ENCODE assay signal across 8 cellular contexts in the genomic region with DNA sequence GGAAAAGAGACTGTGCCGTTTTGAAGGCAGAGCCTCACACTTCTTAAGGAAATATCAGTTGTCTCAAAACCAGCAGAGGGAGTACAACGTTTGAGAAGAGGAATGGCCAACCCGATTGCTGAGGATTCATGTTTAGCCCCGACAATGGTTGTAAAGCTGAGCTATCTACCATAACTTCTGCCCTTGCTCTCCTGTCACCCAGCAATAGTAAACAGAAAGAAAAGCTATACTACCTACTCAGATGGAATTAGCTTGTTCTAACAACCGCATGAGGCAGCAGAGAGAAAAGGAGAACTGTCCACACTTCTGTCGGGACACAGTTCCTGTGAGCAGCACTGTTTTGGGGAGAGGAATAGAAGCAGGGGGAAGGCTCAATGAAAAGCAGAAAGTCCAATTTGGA.
DNase-seq lines count a peak whose midpoint lies in the region; TF ChIP-seq lines count a peak whose summit lies in the region.

No MANE protein-coding gene starts in this region.

- DNase-seq in activated CD4-positive, alpha-beta T cell treated with anti-CD3 and anti-CD28 coated beads, Interleukin-2, amount 10 ng/mL, durations not matched to agents 24 days and 14 days: peak; percentile 71
- no peak for DNase-seq in activated CD4-positive, alpha-beta T cell treated with anti-CD3 and anti-CD28 coated beads, Interleukin-2, amount 50 U/mL, for 48 hours
- DNase-seq in SK-MEL-5 (ENCODE audit: low read depth, low spot score): peak; percentile 53
- no peak for DNase-seq in endothelial cell (ENCODE audit: low spot score)
- DNase-seq in putamen (ENCODE audit: low spot score): no peak
- DNase-seq in activated CD8-positive, alpha-beta memory T cell treated with anti-CD3 and anti-CD28 coated beads, Interleukin-2, amount 50 U/mL, for 48 hours: no peak
- no peak for DNase-seq in cerebellar nuclear complex (lab: John Stamatoyannopoulos, UW)

- peak overlapping the region; percentile 2 to 29 for H3K4me3 ChIP-seq in mucosa of rectum (ENCODE audit: low read length in 2 of 2)

- peak; percentile 24 for TF ChIP-seq CTCF in endothelial cell (IDR thresholded peaks at IDR 0.05; ENCODE audit: unreplicated experiment)

- peaks cover 38% of the 10 kb centered on the region for H3K4me1 Mint-ChIP-seq in activated CD4-positive, alpha-beta T cell treated with anti-CD3 and anti-CD28 coated beads, Interleukin-2, amount 10 ng/mL, durations not matched to agents 24 days and 14 days
- H3K4me1 Mint-ChIP-seq in endothelial cell (ENCODE audit: unreplicated experiment): peaks cover 35% of the 10 kb centered on the region

- peak overlapping the region; percentile 77 to 79 for H3K27ac ChIP-seq in mucosa of rectum (ENCODE audit: low read depth in 2 of 2, low read length in 2 of 2)

- H3K9me3 Mint-ChIP-seq in activated CD4-positive, alpha-beta T cell treated with anti-CD3 and anti-CD28 coated beads, Interleukin-2, amount 10 ng/mL, durations not matched to agents 24 days and 14 days: no peaks in the 10 kb centered on the region
- H3K9me3 Mint-ChIP-seq in endothelial cell (ENCODE audit: unreplicated experiment): no peaks in the 10 kb centered on the region

- no peaks in the 10 kb centered on the region for H3K27me3 Mint-ChIP-seq in activated CD4-positive, alpha-beta T cell treated with anti-CD3 and anti-CD28 coated beads, Interleukin-2, amount 10 ng/mL, durations not matched to agents 24 days and 14 days
- H3K27me3 Mint-ChIP-seq in endothelial cell (ENCODE audit: unreplicated experiment): peaks cover 11% of the 10 kb centered on the region

- peak overlapping the region; percentile 20 for H3K4me3 Mint-ChIP-seq in activated CD4-positive, alpha-beta T cell treated with anti-CD3 and anti-CD28 coated beads, Interleukin-2, amount 10 ng/mL, durations not matched to agents 24 days and 14 days
- H3K4me3 Mint-ChIP-seq in endothelial cell (ENCODE audit: unreplicated experiment): no peak overlapping the region

- H3K27ac Mint-ChIP-seq in activated CD4-positive, alpha-beta T cell treated with anti-CD3 and anti-CD28 coated beads, Interleukin-2, amount 10 ng/mL, durations not matched to agents 24 days and 14 days: peak overlapping the region; percentile 67
- H3K27ac Mint-ChIP-seq in endothelial cell (ENCODE audit: unreplicated experiment): peak overlapping the region; percentile 83

- intact Hi-C loops in activated CD4-positive, alpha-beta T cell treated with anti-CD3 and anti-CD28 coated beads, Interleukin-2, amount 10 ng/mL, durations not matched to agents 24 days and 14 days (cut with micrococcal nuclease): no loop called here

- peak overlapping the region; percentile 20 to 28 for H3K9ac ChIP-seq in mucosa of rectum (ENCODE audit: low read depth in 1 of 2, low read length in 2 of 2)

- H3K27me3 ChIP-seq in mucosa of rectum (ENCODE audit: control insufficient read depth in 2 of 2, insufficient read depth in 2 of 2, low read length in 2 of 2): no peaks in the 10 kb centered on the region

- peaks cover 49% of the 10 kb centered on the region for H3K36me3 Mint-ChIP-seq in activated CD4-positive, alpha-beta T cell treated with anti-CD3 and anti-CD28 coated beads, Interleukin-2, amount 10 ng/mL, durations not matched to agents 24 days and 14 days (ENCODE audit: low read depth)
- H3K36me3 Mint-ChIP-seq in endothelial cell (ENCODE audit: low read depth, unreplicated experiment): peaks cover 29% of the 10 kb centered on the region

- peaks cover 12 to 26% of the 10 kb centered on the region in 2 donors for H3K36me3 ChIP-seq in mucosa of rectum (ENCODE audit: control insufficient read depth in 2 of 2, insufficient read depth in 2 of 2, low read length in 2 of 2)

- H3K4me1 ChIP-seq in mucosa of rectum (ENCODE audit: control insufficient read depth in 2 of 2, insufficient read depth in 2 of 2, low read length in 2 of 2): peaks cover 57 to 67% of the 10 kb centered on the region in 2 donors

- in situ Hi-C loops in SK-MEL-5 (cut with HindIII; ENCODE audit: low pct_unique_long_range_greater_than_20kb, low sequenced_read_pairs): no loop called here

- H3K9me3 ChIP-seq in mucosa of rectum (ENCODE audit: control insufficient read depth in 2 of 2, low read length in 2 of 2): no peaks in the 10 kb centered on the region

Comparison
In these comparisons a context has a peak if more than half of its experiments do, and no peak if none do; other contexts are left out.
1. DNase-seq: peak in activated CD4-positive, alpha-beta T cell treated with anti-CD3 and anti-CD28 coated beads, Interleukin-2, amount 10 ng/mL, durations not matched to agents 24 days and 14 days (single experiment) and SK-MEL-5 (single experiment); none in activated CD4-positive, alpha-beta T cell treated with anti-CD3 and anti-CD28 coated beads, Interleukin-2, amount 50 U/mL, for 48 hours (0 of 2), endothelial cell (single experiment), putamen (single experiment), activated CD8-positive, alpha-beta memory T cell treated with anti-CD3 and anti-CD28 coated beads, Interleukin-2, amount 50 U/mL, for 48 hours (single experiment) and cerebellar nuclear complex (0 of 2).